In genomic region chr7:28804990-28805389, GRCh38 we compare ENCODE assay signal across 1 cellular context.
TF ChIP-seq lines count a peak whose summit lies in the region.

No MANE protein-coding gene starts in this region.

TF ChIP-seq in GM12878, 131 proteins besides CTCF, POLR2A, EP300 and RAD21 (continued from another document):
- TF ChIP-seq USF2 (IDR thresholded peaks at IDR 0.05; ENCODE audit: borderline replicate concordance, low read depth, low read length) (no peak), PRDM15 (CRISPR knock-in tag; IDR thresholded peaks at IDR 0.05) (no peak), E2F4 (IDR thresholded peaks at IDR 0.05; ENCODE audit: low read depth, low read length) (no peak), ZNF592 (IDR thresholded peaks at IDR 0.05) (no peak), NRF1 (conservative IDR thresholded peaks at IDR 0.05; ENCODE audit: low read depth, low read length) (no peak), SUZ12 (IDR thresholded peaks at IDR 0.05; ENCODE audit: unreplicated experiment) (no peak), STAT1 (conservative IDR thresholded peaks at IDR 0.05) (no peak), NR2C2 (IDR thresholded peaks at IDR 0.05; ENCODE audit: borderline replicate concordance, control insufficient read depth, insufficient read length, low read depth) (no peak), DPF2 (IDR thresholded peaks at IDR 0.05) (no peak), NBN (IDR thresholded peaks at IDR 0.05) (no peak), YBX1 (IDR thresholded peaks at IDR 0.05) (no peak), SUPT20H (IDR thresholded peaks at IDR 0.05; ENCODE audit: borderline replicate concordance, control insufficient read depth, low read depth, low read length) (no peak), MYB (IDR thresholded peaks at IDR 0.05; ENCODE audit: borderline replicate concordance, low read depth, low read length) (no peak), ESRRA (IDR thresholded peaks at IDR 0.05; ENCODE audit: low read length) (no peak)
